ENCODE assay signal across 8 cellular contexts in genomic region chr10:68955786-68956532, GRCh38. TPM values are rescaled to one million over a fixed set of nuclear protein-coding genes. Genes with fewer than 3 reads are reported as not detected.
DNase-seq lines count a peak whose midpoint lies in the region; ATAC-seq and TF ChIP-seq lines count a peak whose summit lies in the region.

Gene DDX21, plus strand, starts transcription at chr10:68956170. Its CDS starts 56 bp downstream, at chr10:68956226.

- no peaks in the 10 kb centered on the region for H3K4me1 ChIP-seq in breast epithelium
- H3K4me1 ChIP-seq in smooth muscle cell (ENCODE audit: low read depth) = peaks cover 10% of the 10 kb centered on the region

- H3K27ac ChIP-seq in AG04450 (ENCODE audit: low read depth, low read length) (peak within 1 kb of the TSS; percentile 88), VCaP (peak within 1 kb of the TSS; percentile 86), breast epithelium (peak within 1 kb of the TSS; percentile 88 to 100), smooth muscle cell (ENCODE audit: low read depth) (peak within 1 kb of the TSS; percentile 89)

- no peaks in the 10 kb centered on the region for H3K27me3 ChIP-seq in AG04450 (ENCODE audit: control insufficient read depth, insufficient read depth, low read length)
- no peaks in the 10 kb centered on the region for H3K27me3 ChIP-seq in breast epithelium
- H3K27me3 ChIP-seq in smooth muscle cell (ENCODE audit: low read depth) = no peaks in the 10 kb centered on the region

- H3K36me3 ChIP-seq in breast epithelium = no peaks in the 10 kb centered on the region
- peaks cover 3% of the 10 kb centered on the region for H3K36me3 ChIP-seq in smooth muscle cell (ENCODE audit: low read depth)

- CTCF ChIA-PET in AG04450 (lab: Charles Lee) = interaction anchor here (0.6 to 1.4 kb wide), 13 partner anchors 8 to 466 kb away, joined by 3 to 9 read pairs (median 3); no protein-coding TSS in a partner anchor

- H3K9me3 ChIP-seq in AG04450 (ENCODE audit: control insufficient read depth, insufficient read depth, low read length) (no peaks in the 10 kb centered on the region), breast epithelium (no peaks in the 10 kb centered on the region), smooth muscle cell (replicated peaks; ENCODE audit: low read depth) (no peaks in the 10 kb centered on the region)

- peak; percentile 64 for DNase-seq in AG04450 (ENCODE audit: low read depth, low spot score)
- DNase-seq in NCI-H2196 (lab: John Stamatoyannopoulos, UW; ENCODE audit: unreplicated experiment) = peak; percentile 68
- DNase-seq in breast epithelium (ENCODE audit: low spot score in 2 of 2) = peak; percentile 83 to 87
- peak; percentile 96 for DNase-seq in iPS-NIHi11 (ENCODE audit: low spot score)
- DNase-seq in smooth muscle cell (lab: John Stamatoyannopoulos, UW; ENCODE audit: unreplicated experiment) = peak; percentile 68

- H3F3A ChIP-seq in smooth muscle cell (ENCODE audit: low read depth) = no peaks in the 10 kb centered on the region

- WGBS in smooth muscle cell (ENCODE audit: low lambda C conversion rate) = under 1% methylated on average over 54 of the region's 57 CpGs

- ATAC-seq in GM18870 (IDR thresholded peaks at IDR 0.05; ENCODE audit: unreplicated experiment) = peak; percentile 65
- peak; percentile 84 for ATAC-seq in HG03135 (IDR thresholded peaks at IDR 0.05; ENCODE audit: unreplicated experiment)

- H3K79me2 ChIP-seq in smooth muscle cell (ENCODE audit: low read depth) = peaks cover 42% of the 10 kb centered on the region

- H4K20me1 ChIP-seq in smooth muscle cell (ENCODE audit: low read depth) = peaks cover 33% of the 10 kb centered on the region

- intact Hi-C loops in breast epithelium (cut with DNase I; ENCODE audit: low total_unique reads) = no loop called here

- H3K9ac ChIP-seq in smooth muscle cell (ENCODE audit: low read depth) = peak within 1 kb of the TSS; percentile 76

- TF ChIP-seq CTCF in AG04450 (IDR thresholded peaks at IDR 0.05; ENCODE audit: low read depth, low read length) (peak; percentile 71), VCaP (conservative IDR thresholded peaks at IDR 0.05) (peak; percentile 71), breast epithelium (IDR thresholded peaks at IDR 0.05) (peak; percentile 30 to 61 (median 61)), smooth muscle cell (IDR thresholded peaks at IDR 0.05; ENCODE audit: borderline replicate concordance, insufficient read depth, poor library complexity, severe bottlenecking) (peak; percentile 52)

- H3K4me3 ChIP-seq in AG04450 (ENCODE audit: low read depth, low read length) (peak within 1 kb of the TSS; percentile 99), breast epithelium (peak within 1 kb of the TSS; percentile 90 to 100 (median 94)), smooth muscle cell (peak within 1 kb of the TSS; percentile 71)

- TF ChIP-seq POLR2A in breast epithelium (IDR thresholded peaks at IDR 0.05) = peak; percentile 59

- H2AFZ ChIP-seq in smooth muscle cell (ENCODE audit: low read depth) = peak within 1 kb of the TSS; percentile 90

- peak within 1 kb of the TSS; percentile 90 for H3K4me2 ChIP-seq in smooth muscle cell

- POLR2A ChIA-PET in AG04450 (lab: Yijun Ruan, JAX) = interaction anchor here (0.6 to 1.3 kb wide), 5 partner anchors 31 to 224 kb away, joined by 3 to 7 read pairs (median 3); partner anchors contain the start of genes SRGN and SUPV3L1

RNA-seq across cellular contexts. Expression of gene DDX21, which starts in this region (rescaled TPM):
- 46.5 and 62.3 TPM in 2 replicates for polyA plus RNA-seq in AG04450 (2011; rRNA removed)
- 29.4 and 44.6 TPM in 2 replicates for polyA minus RNA-seq in AG04450 (2011; rRNA and poly(A)+ RNA removed)
- 10 to 100 TPM; 52.6 to 83.9 (median 66.7) TPM for total RNA-seq in breast epithelium
- 47.7 and 52.3 TPM in 2 replicates for total RNA-seq in smooth muscle cell
- polyA plus RNA-seq in smooth muscle cell = 9.9 and 11.0 TPM in 2 replicates

Comparison
In these comparisons a context has a peak if more than half of its experiments do, and no peak if none do; other contexts are left out.
1. Peak in every context shown above with its lines: DNase-seq, ATAC-seq, H3K4me3 ChIP-seq and H3K27ac ChIP-seq.